ENCODE assay signal across 17 cellular contexts in genomic region chr16:27778926-27779570, GRCh38.
"Had no signal": no experiment of that assay in that cellular context is flagged by ENCODE, and none has a peak within 500 bp of the region (broad histone marks: within the 10 kb centered on the region; RNA-seq: fewer than 3 reads in every experiment).

No MANE protein-coding gene starts in this region.

- H3K4me1 Mint-ChIP-seq: central memory CD8-positive, alpha-beta T cell had no signal

- H3K36me3 ChIP-seq: brain microvascular endothelial cell had no signal

- H3K27ac Mint-ChIP-seq: activated naive CD8-positive, alpha-beta T cell had no signal

- DNase-seq: activated CD4-positive, alpha-beta T cell treated with anti-CD3 and anti-CD28 coated beads for 1 hour; amniotic stem cell; effector memory CD4-positive, alpha-beta T cell; stimulated activated CD4-positive, alpha-beta T cell treated with anti-CD3 and anti-CD28 coated beads, Interleukin-1b, Interleukin-23, amount 100 ng/mL, for 48 hours; stimulated activated CD8-positive, alpha-beta memory T cell treated with anti-CD3 and anti-CD28 coated beads, Interleukin-4, amount 100 ng/mL, for 48 hours; stimulated activated naive CD4-positive, alpha-beta T cell treated with Interleukin-2 at 50 U/mL for 16 hours; SW 1271; T-helper 2 cell; WERI-Rb-1 had no signal

- H3K4me3 Mint-ChIP-seq: activated naive CD8-positive, alpha-beta T cell; central memory CD8-positive, alpha-beta T cell; nephron had no signal

- H3K4me3 ChIP-seq: esophagus muscularis mucosa, lower lobe of right lung, tibial nerve had no signal

- H3K9me3 Mint-ChIP-seq: central memory CD8-positive, alpha-beta T cell; nephron had no signal

- H3K27ac ChIP-seq: brain microvascular endothelial cell, esophagus muscularis mucosa, lower lobe of right lung, tibial nerve, WERI-Rb-1 had no signal

- H3K27me3 ChIP-seq: brain microvascular endothelial cell, tibial nerve had no signal

- H3K27me3 Mint-ChIP-seq: activated naive CD8-positive, alpha-beta T cell; central memory CD8-positive, alpha-beta T cell had no signal

- H3K36me3 Mint-ChIP-seq: activated naive CD8-positive, alpha-beta T cell had no signal

- ATAC-seq: left cardiac atrium had no signal
